ENCODE assay signal across 14 cellular contexts in genomic region chr4:85391568-85392410, GRCh38.
DNase-seq lines count a peak whose midpoint lies in the region; ATAC-seq and TF ChIP-seq lines count a peak whose summit lies in the region.
"Had no signal": no experiment of that assay in that cellular context is flagged by ENCODE, and none has a peak within 500 bp of the region (broad histone marks: within the 10 kb centered on the region; RNA-seq: fewer than 3 reads in every experiment).

No MANE protein-coding gene starts in this region.

- no peaks in the 10 kb centered on the region for H3K27me3 ChIP-seq in right atrium auricular region
- H3K27me3 ChIP-seq: neutrophil, thyroid gland had no signal

- TF ChIP-seq CTCF in right atrium auricular region (IDR thresholded peaks at IDR 0.05) (no peak), omental fat pad (IDR thresholded peaks at IDR 0.05) (no peak), lower leg skin (IDR thresholded peaks at IDR 0.05) (no peak)

- ATAC-seq in left ventricle myocardium superior (peak; percentile 31), HG02571 (IDR thresholded peaks at IDR 0.05; ENCODE audit: unreplicated experiment) (peak; percentile 87), HG03342 (IDR thresholded peaks at IDR 0.05; ENCODE audit: unreplicated experiment) (peak; percentile 85), omental fat pad (ENCODE audit: low FRiP score) (no peak)
- ATAC-seq: A549 had no signal

- peaks cover 0 to 4% of the 10 kb centered on the region in 2 donors for H3K4me1 ChIP-seq in right atrium auricular region
- H3K4me1 ChIP-seq: A549, HAP-1, thyroid gland had no signal

- intact Hi-C loops in left ventricle myocardium superior (cut with micrococcal nuclease), result no loop called here
- intact Hi-C loops in lower leg skin (cut with DNase I; ENCODE audit: low total_unique reads), result no loop called here

- no peak for TF ChIP-seq POLR2A in lower leg skin (IDR thresholded peaks at IDR 0.05)

- 62 to 67% methylated on average over 4 of the region's 4 CpGs for WGBS in lower leg skin, 2 donors

- no peaks in the 10 kb centered on the region for H3K36me3 ChIP-seq in right atrium auricular region
- H3K36me3 ChIP-seq: HAP-1, neutrophil, thyroid gland had no signal

- DNase-seq in left ventricle myocardium superior, result no peak
- DNase-seq in right atrium auricular region (ENCODE audit: low spot score), result no peak
- no peak for DNase-seq in hippocampal formation (lab: John Stamatoyannopoulos, UW)
- DNase-seq in omental fat pad (ENCODE audit: low spot score), result no peak
- no peak for DNase-seq in GM19240 (ENCODE audit: insufficient read length, low spot score)
- DNase-seq in lower leg skin (ENCODE audit: low spot score in 2 of 2), result no peak
- DNase-seq: activated T-cell treated with anti-CD3 and anti-CD28 coated beads for 4 hours, DND-41, thyroid gland had no signal

- H3K27ac ChIP-seq in right atrium auricular region, result peak overlapping the region in 1 of 2 donors; percentile 19
- H3K27ac ChIP-seq: A549, neutrophil, thyroid gland had no signal

- H3K9me3 ChIP-seq in right atrium auricular region, result no peaks in the 10 kb centered on the region
- H3K9me3 ChIP-seq: A549, HAP-1, neutrophil, thyroid gland had no signal

- no peak overlapping the region for H3K4me3 ChIP-seq in right atrium auricular region
- no peak overlapping the region for H3K4me3 ChIP-seq in lower leg skin (ENCODE audit: low read depth, poor library complexity, severe bottlenecking)
- H3K4me3 ChIP-seq: A549, HAP-1, thyroid gland had no signal
